In the genomic region with DNA sequence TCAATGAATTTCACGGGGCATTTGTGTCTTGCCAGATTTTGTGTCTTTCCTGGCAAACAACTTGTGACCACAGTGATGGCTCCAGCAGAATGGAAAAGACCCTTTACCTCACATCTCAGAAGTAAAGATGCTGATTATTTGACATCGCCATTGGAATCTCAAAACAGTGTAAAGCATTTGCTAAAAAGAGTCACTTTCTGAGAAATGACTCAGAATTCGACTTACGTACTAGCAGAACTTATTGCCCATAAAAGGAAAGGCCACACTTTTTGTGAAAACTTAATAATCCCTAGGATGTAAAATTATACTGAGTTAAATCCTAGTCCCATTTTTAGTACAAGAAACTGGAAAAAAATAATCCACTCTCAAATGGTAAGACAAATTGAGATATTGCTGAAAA, we compare ENCODE assay signal across 22 cellular contexts. TPM values are rescaled to one million over a fixed set of nuclear protein-coding genes. Genes with fewer than 3 reads are reported as not detected.
A peak's percentile ranks its signal among the peaks of the same experiment; 100 is the strongest.
DNase-seq lines count a peak whose midpoint lies in the region; ATAC-seq lines count a peak whose summit lies in the region.
"Had no signal": no experiment of that assay in that cellular context is flagged by ENCODE, and none has a peak within 500 bp of the region (broad histone marks: within the 10 kb centered on the region; RNA-seq: fewer than 3 reads in every experiment).

No MANE protein-coding gene starts in this region.

- peak overlapping the region; percentile 48 to 76 for H3K4me3 Mint-ChIP-seq in activated T-cell treated with anti-CD3 and anti-CD28 coated beads, Interleukin-2, amount 50 U/mL, for 72 hours
- H3K4me3 Mint-ChIP-seq in stimulated activated naive CD8-positive, alpha-beta T cell treated with anti-CD3 and anti-CD28 coated beads, Interleukin-15, Interleukin-2, amounts not matched to agents 100 ng/mL and 50 ng/mL, for 24 hours: peak overlapping the region; percentile 23
- peak overlapping the region; percentile 40 for H3K4me3 Mint-ChIP-seq in activated T-helper 17 cell treated with anti-CD3 and anti-CD28 coated beads, Interleukin-2, amount 50 U/mL, for 72 hours
- H3K4me3 Mint-ChIP-seq: CD4-positive, alpha-beta memory T cell had no signal

- H3K27ac Mint-ChIP-seq in activated T-cell treated with anti-CD3 and anti-CD28 coated beads, Interleukin-2, amount 50 U/mL, for 72 hours: peak overlapping the region; percentile 90
- peak overlapping the region; percentile 84 for H3K27ac Mint-ChIP-seq in stimulated activated naive CD8-positive, alpha-beta T cell treated with anti-CD3 and anti-CD28 coated beads, Interleukin-15, Interleukin-2, amounts not matched to agents 100 ng/mL and 50 ng/mL, for 24 hours
- H3K27ac Mint-ChIP-seq in activated T-helper 17 cell treated with anti-CD3 and anti-CD28 coated beads, Interleukin-2, amount 50 U/mL, for 72 hours: peak overlapping the region; percentile 46

- peaks cover 4 to 11% of the 10 kb centered on the region in 2 donors for H3K9me3 Mint-ChIP-seq in activated T-cell treated with anti-CD3 and anti-CD28 coated beads, Interleukin-2, amount 50 U/mL, for 72 hours
- peaks cover 6% of the 10 kb centered on the region for H3K9me3 Mint-ChIP-seq in stimulated activated naive CD8-positive, alpha-beta T cell treated with anti-CD3 and anti-CD28 coated beads, Interleukin-15, Interleukin-2, amounts not matched to agents 100 ng/mL and 50 ng/mL, for 24 hours
- peaks cover 5% of the 10 kb centered on the region for H3K9me3 Mint-ChIP-seq in activated T-helper 17 cell treated with anti-CD3 and anti-CD28 coated beads, Interleukin-2, amount 50 U/mL, for 72 hours

- DNase-seq in activated T-cell treated with anti-CD3 and anti-CD28 coated beads, Interleukin-2, amount 50 U/mL, for 72 hours: no peak
- no peak for DNase-seq in activated T-cell treated with anti-CD3 and anti-CD28 coated beads, Interleukin-2, amount 50 U/mL, for 48 hours
- DNase-seq in stimulated activated naive CD8-positive, alpha-beta T cell treated with anti-CD3 and anti-CD28 coated beads, Interleukin-15, Interleukin-2, amounts not matched to agents 100 U/mL and 50 U/mL, for 24 hours: no peak
- DNase-seq in NCI-H1048 (lab: John Stamatoyannopoulos, UW) (no peak), NCI-H524 (lab: John Stamatoyannopoulos, UW) (no peak)
- DNase-seq: C1 segment of cervical spinal cord; CD4-positive, alpha-beta memory T cell; COR-L47; DMS53; Karpas-422; NCI-H1105; NCI-H1436 treated with DMSO at 0.1 percent for 48 hours; NCI-H1930; NCI-H2107; NCI-H524 treated with DMSO at 0.1 percent for 48 hours; NCI-H774; NK-92 treated with Interleukin-12 subunit alpha and Interleukin-12 subunit beta, amount 100 ng/mL, for 24 hours; PC-3 had no signal

- peaks cover 14 to 23% of the 10 kb centered on the region in 2 donors for H3K36me3 Mint-ChIP-seq in activated T-cell treated with anti-CD3 and anti-CD28 coated beads, Interleukin-2, amount 50 U/mL, for 72 hours (ENCODE audit: insufficient read depth in 2 of 2)
- H3K36me3 Mint-ChIP-seq in stimulated activated naive CD8-positive, alpha-beta T cell treated with anti-CD3 and anti-CD28 coated beads, Interleukin-15, Interleukin-2, amounts not matched to agents 100 ng/mL and 50 ng/mL, for 24 hours (ENCODE audit: low read depth): peaks cover 29% of the 10 kb centered on the region
- H3K36me3 Mint-ChIP-seq in activated T-helper 17 cell treated with anti-CD3 and anti-CD28 coated beads, Interleukin-2, amount 50 U/mL, for 72 hours (ENCODE audit: low read depth): peaks cover 4% of the 10 kb centered on the region

- H3K27me3 Mint-ChIP-seq in activated T-cell treated with anti-CD3 and anti-CD28 coated beads, Interleukin-2, amount 50 U/mL, for 72 hours (ENCODE audit: low read depth): no peaks in the 10 kb centered on the region
- H3K27me3 Mint-ChIP-seq in stimulated activated naive CD8-positive, alpha-beta T cell treated with anti-CD3 and anti-CD28 coated beads, Interleukin-15, Interleukin-2, amounts not matched to agents 100 ng/mL and 50 ng/mL, for 24 hours: no peaks in the 10 kb centered on the region
- no peaks in the 10 kb centered on the region for H3K27me3 Mint-ChIP-seq in activated T-helper 17 cell treated with anti-CD3 and anti-CD28 coated beads, Interleukin-2, amount 50 U/mL, for 72 hours
- H3K27me3 Mint-ChIP-seq: CD4-positive, alpha-beta memory T cell had no signal

- peaks cover 77% of the 10 kb centered on the region for H3K4me1 Mint-ChIP-seq in activated T-cell treated with anti-CD3 and anti-CD28 coated beads, Interleukin-2, amount 50 U/mL, for 72 hours (ENCODE audit: low read depth)
- H3K4me1 Mint-ChIP-seq in stimulated activated naive CD8-positive, alpha-beta T cell treated with anti-CD3 and anti-CD28 coated beads, Interleukin-15, Interleukin-2, amounts not matched to agents 100 ng/mL and 50 ng/mL, for 24 hours (ENCODE audit: low read depth): peaks cover 77% of the 10 kb centered on the region
- H3K4me1 Mint-ChIP-seq in activated T-helper 17 cell treated with anti-CD3 and anti-CD28 coated beads, Interleukin-2, amount 50 U/mL, for 72 hours: peaks cover 36% of the 10 kb centered on the region

- peak; percentile 28 to 35 for ATAC-seq in activated T-cell treated with anti-CD3 and anti-CD28 coated beads, Interleukin-2, amount 50 U/mL, for 72 hours (replicated peaks in 1 of 2)
- ATAC-seq in stimulated activated naive CD8-positive, alpha-beta T cell treated with anti-CD3 and anti-CD28 coated beads, Interleukin-15, Interleukin-2, amounts not matched to agents 100 U/mL and 50 U/mL, for 24 hours: no peak
- ATAC-seq in activated T-helper 17 cell treated with anti-CD3 and anti-CD28 coated beads, Interleukin-2, amount 50 U/mL, for 72 hours (replicated peaks): peak; percentile 49
- ATAC-seq: HepG2, PC-3 had no signal

RNA-seq across cellular contexts. Expression of gene PRKCQ, which starts 35.9 kb away (rescaled TPM):
- total RNA-seq in activated T-cell treated with anti-CD3 and anti-CD28 coated beads, Interleukin-2, amount 50 U/mL, for 72 hours: 10 to 100 TPM; 42.9 to 49.2 TPM
- total RNA-seq in activated T-helper 17 cell treated with anti-CD3 and anti-CD28 coated beads, Interleukin-2, amount 50 U/mL, for 72 hours: 10 to 100 TPM; 35.3 to 37.8 TPM
- total RNA-seq: A673, PC-3 had no signal
